ENCODE assay signal across 8 cellular contexts in genomic region chr11:69048056-69048717, GRCh38. TPM values are rescaled to one million over a fixed set of nuclear protein-coding genes. Genes with fewer than 3 reads are reported as not detected.
A peak's percentile ranks its signal among the peaks of the same experiment; 100 is the strongest.
DNase-seq lines count a peak whose midpoint lies in the region; ATAC-seq and TF ChIP-seq lines count a peak whose summit lies in the region.

No MANE protein-coding gene starts in this region.

- H3K27me3 ChIP-seq in psoas muscle (ENCODE audit: insufficient read depth in 3 of 3, low read length in 2 of 3) (no peaks in the 10 kb centered on the region), left lung (no peaks in the 10 kb centered on the region)

- peak overlapping the region; percentile 81 for H3K4me3 ChIP-seq in psoas muscle
- H3K4me3 ChIP-seq in left lung: peak overlapping the region in 1 of 2 donors; percentile 53

- H3K27ac ChIP-seq in psoas muscle: peak overlapping the region; percentile 77
- peak overlapping the region in 1 of 2 donors; percentile 85 for H3K27ac ChIP-seq in left lung

- H3K4me1 ChIP-seq in psoas muscle (peaks cover 26% of the 10 kb centered on the region), left lung (peaks cover 7 to 61% of the 10 kb centered on the region in 2 donors)

- TF ChIP-seq CTCF in psoas muscle (IDR thresholded peaks at IDR 0.05) (no peak), GM10266 (IDR thresholded peaks at IDR 0.05; ENCODE audit: control insufficient read depth, insufficient read depth, low read depth, missing control alignments) (no peak), left lung (IDR thresholded peaks at IDR 0.05) (no peak)

- DNase-seq in RKO (ENCODE audit: low spot score) (peak; percentile 17), epidermal melanocyte (ENCODE audit: insufficient read length, low spot score) (peak; percentile 40), psoas muscle (no peak), GM10266 (ENCODE audit: extremely low spot score) (no peak), left lung (no peak), DMS 273 (lab: John Stamatoyannopoulos, UW; ENCODE audit: unreplicated experiment) (no peak)
- no peak for DNase-seq in activated effector memory CD4-positive, alpha-beta T cell treated with anti-CD3 and anti-CD28 coated beads, Interleukin-2, amount 50 U/mL, for 16 hours

- H3K9me3 ChIP-seq in psoas muscle (no peaks in the 10 kb centered on the region), left lung (no peaks in the 10 kb centered on the region)

- ATAC-seq in GM19023 (IDR thresholded peaks at IDR 0.05; ENCODE audit: unreplicated experiment): peak; percentile 6
- peak in 1 of 4 donors; percentile 4 for ATAC-seq in psoas muscle
- no peak for ATAC-seq in left lung

- intact Hi-C loops in psoas muscle (cut with DNase I) (loop anchor here in 1 of 2 donors (10.0 kb wide), 2 partner anchors 143 to 203 kb away; partner anchors contain the start of genes CPT1A, IGHMBP2 and MRPL21), left lung (cut with DNase I) (no loop called here)

- H3K36me3 ChIP-seq in psoas muscle (ENCODE audit: insufficient read depth in 1 of 2, low read depth in 1 of 2): no peaks in the 10 kb centered on the region
- H3K36me3 ChIP-seq in left lung: no peaks in the 10 kb centered on the region

- WGBS in psoas muscle, 3 donors: 35 to 41% (median 36%) methylated on average over 10 of the region's 10 CpGs

RNA-seq across cellular contexts. Expression of gene TPCN2, which starts 0.5 kb away (rescaled TPM):
- total RNA-seq in psoas muscle (1 to 10 TPM; 3.5 to 6.0 (median 3.9) TPM), left lung (10 to 100 TPM; 14.7 to 22.0 TPM)
- polyA plus RNA-seq in psoas muscle: 1 to 10 TPM; 2.2 to 3.1 (median 3.1) TPM

RNA-seq across cellular contexts. Expression of gene MRGPRF, which starts 35.1 kb away (rescaled TPM):
- total RNA-seq in psoas muscle (1 to 10 TPM; 1.7 to 2.9 (median 2.6) TPM), left lung (10 to 100 TPM; 12.6 to 22.6 TPM)
- 1 to 10 TPM; 1.8 to 3.8 (median 2.8) TPM for polyA plus RNA-seq in psoas muscle

Comparison
In these comparisons a context has a peak if more than half of its experiments do, and no peak if none do; other contexts are left out.
1. DNase-seq: peak in RKO (single experiment) and epidermal melanocyte (single experiment); none in psoas muscle (0 of 2), activated effector memory CD4-positive, alpha-beta T cell treated with anti-CD3 and anti-CD28 coated beads, Interleukin-2, amount 50 U/mL, for 16 hours (single experiment), GM10266 (single experiment), left lung (0 of 2) and DMS 273 (single experiment).